Comparison of ENCODE assay signal across 8 cellular contexts in the genomic region with DNA sequence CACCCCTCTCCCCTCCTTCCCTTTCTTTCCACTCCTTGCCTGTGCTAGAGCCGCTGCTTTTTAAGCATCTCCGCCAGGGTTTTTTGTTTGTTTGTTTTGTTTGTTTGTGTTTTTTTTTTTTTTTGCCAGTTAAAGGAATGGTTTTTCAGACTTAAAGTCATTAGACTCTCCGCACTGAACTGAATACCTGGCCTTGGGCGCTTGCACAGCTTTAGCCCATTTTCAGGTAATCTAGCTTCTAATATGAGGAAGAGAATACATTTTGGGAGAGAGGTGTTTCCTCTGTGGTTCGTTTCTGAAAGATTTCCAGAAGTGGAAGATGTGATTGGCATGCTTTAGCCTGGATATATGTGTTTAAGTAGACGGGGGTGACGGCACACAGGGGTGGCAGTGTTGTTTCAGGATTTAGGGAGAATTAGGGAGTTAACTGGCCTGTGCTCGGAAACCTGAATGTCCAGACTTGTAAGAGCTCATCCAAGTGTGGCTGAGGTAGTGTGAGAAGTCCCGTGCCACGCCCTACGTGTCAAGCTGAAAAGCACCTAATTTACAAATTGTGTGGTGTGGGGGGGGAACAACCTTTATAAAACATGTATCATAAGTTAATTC. TPM values are rescaled to one million over a fixed set of nuclear protein-coding genes. Genes with fewer than 3 reads are reported as not detected.
DNase-seq lines count a peak whose midpoint lies in the region; ATAC-seq, FAIRE-seq and TF ChIP-seq lines count a peak whose summit lies in the region.

No MANE protein-coding gene starts in this region.

- H3K79me1 ChIP-seq in mesendoderm (ENCODE audit: low read length): peaks cover 5% of the 10 kb centered on the region

- no peak overlapping the region for H2AK5ac ChIP-seq in mesendoderm (ENCODE audit: low read length)

- no peaks in the 10 kb centered on the region for H3K27me3 ChIP-seq in mesendoderm (ENCODE audit: insufficient read depth, low read length, poor library complexity)

- peak overlapping the region; percentile 93 for H3K4me2 ChIP-seq in mesendoderm (ENCODE audit: low read length)

- no peaks in the 10 kb centered on the region for H3K36me3 ChIP-seq in mesendoderm (ENCODE audit: control insufficient read depth, insufficient read depth, low read length)

- no peak overlapping the region for H3K4ac ChIP-seq in mesendoderm (ENCODE audit: low read depth, low read length)

- peak overlapping the region; percentile 82 for H3K9ac ChIP-seq in mesendoderm (ENCODE audit: low read length)

- H3K4me3 ChIP-seq in choroid plexus epithelial cell (ENCODE audit: low read depth, low read length) (peak overlapping the region; percentile 88), mesendoderm (ENCODE audit: low read length) (peak overlapping the region; percentile 71)

- no CpG with 5 or more reads among the region's 11 CpGs for WGBS in mesendoderm (ENCODE audit: extremely low coverage, insufficient coverage, low lambda C conversion rate)

- H2BK15ac ChIP-seq in mesendoderm (replicated peaks; ENCODE audit: low read depth): no peak overlapping the region

- no peak for TF ChIP-seq POLR2A in GM18505 (IDR thresholded peaks at IDR 0.05; ENCODE audit: borderline replicate concordance, extremely low read depth, insufficient read depth, insufficient read length)

- H3K79me2 ChIP-seq in mesendoderm (ENCODE audit: control insufficient read depth, insufficient read depth, low read length): peaks cover 34% of the 10 kb centered on the region

- H2BK5ac ChIP-seq in mesendoderm (ENCODE audit: low read length): no peak overlapping the region

- H3K56ac ChIP-seq in mesendoderm (ENCODE audit: low read length): peak overlapping the region; percentile 90

- peaks cover 6% of the 10 kb centered on the region for H3K4me1 ChIP-seq in mesendoderm (ENCODE audit: control insufficient read depth, low read depth, low read length)

- FAIRE-seq in GM19239 (lab: Jason Lieb, UNC): peak; percentile 61

- no peak for TF ChIP-seq CTCF in choroid plexus epithelial cell (conservative IDR thresholded peaks at IDR 0.05; ENCODE audit: low read depth, low read length)

- H2BK120ac ChIP-seq in mesendoderm (ENCODE audit: low read depth, low read length): no peak overlapping the region

- H3K23ac ChIP-seq in mesendoderm (ENCODE audit: low read length): no peak overlapping the region

- H3K18ac ChIP-seq in mesendoderm (ENCODE audit: low read length): peak overlapping the region; percentile 89

- ATAC-seq in GM18505 (IDR thresholded peaks at IDR 0.05; ENCODE audit: unreplicated experiment): no peak
- no peak for ATAC-seq in HG02678 (IDR thresholded peaks at IDR 0.05; ENCODE audit: unreplicated experiment)

- no peak overlapping the region for H4K5ac ChIP-seq in mesendoderm (ENCODE audit: low read length)

- no peak overlapping the region for H4K8ac ChIP-seq in mesendoderm (ENCODE audit: low read depth, low read length)

- no peak overlapping the region for H3K27ac ChIP-seq in mesendoderm (ENCODE audit: low read depth, low read length)

- DNase-seq in AML-193 (lab: John Stamatoyannopoulos, UW) (peak; percentile 16 to 27), GM19239 (ENCODE audit: insufficient read length, low spot score) (no peak), RKO (ENCODE audit: low spot score) (peak; percentile 55), choroid plexus epithelial cell (ENCODE audit: low read depth) (peak; percentile 35), mesendoderm (peak; percentile 40), ureter (ENCODE audit: low spot score) (peak; percentile 43)

RNA-seq across cellular contexts. Expression of gene RALA, which starts 0.9 kb away (rescaled TPM):
- polyA plus RNA-seq in mesendoderm (2013, experiment 1 of 2): 73.1 TPM
- polyA plus RNA-seq in mesendoderm (2013, experiment 2 of 2): 72.8 TPM
- 20.0 TPM for total RNA-seq in ureter

RNA-seq across cellular contexts. Expression of gene YAE1, which starts 58.1 kb away (rescaled TPM):
- 39.6 TPM for polyA plus RNA-seq in mesendoderm (2013, experiment 1 of 2)
- polyA plus RNA-seq in mesendoderm (2013, experiment 2 of 2): 39.2 TPM
- total RNA-seq in ureter: 24.8 TPM
